In the genomic region with DNA sequence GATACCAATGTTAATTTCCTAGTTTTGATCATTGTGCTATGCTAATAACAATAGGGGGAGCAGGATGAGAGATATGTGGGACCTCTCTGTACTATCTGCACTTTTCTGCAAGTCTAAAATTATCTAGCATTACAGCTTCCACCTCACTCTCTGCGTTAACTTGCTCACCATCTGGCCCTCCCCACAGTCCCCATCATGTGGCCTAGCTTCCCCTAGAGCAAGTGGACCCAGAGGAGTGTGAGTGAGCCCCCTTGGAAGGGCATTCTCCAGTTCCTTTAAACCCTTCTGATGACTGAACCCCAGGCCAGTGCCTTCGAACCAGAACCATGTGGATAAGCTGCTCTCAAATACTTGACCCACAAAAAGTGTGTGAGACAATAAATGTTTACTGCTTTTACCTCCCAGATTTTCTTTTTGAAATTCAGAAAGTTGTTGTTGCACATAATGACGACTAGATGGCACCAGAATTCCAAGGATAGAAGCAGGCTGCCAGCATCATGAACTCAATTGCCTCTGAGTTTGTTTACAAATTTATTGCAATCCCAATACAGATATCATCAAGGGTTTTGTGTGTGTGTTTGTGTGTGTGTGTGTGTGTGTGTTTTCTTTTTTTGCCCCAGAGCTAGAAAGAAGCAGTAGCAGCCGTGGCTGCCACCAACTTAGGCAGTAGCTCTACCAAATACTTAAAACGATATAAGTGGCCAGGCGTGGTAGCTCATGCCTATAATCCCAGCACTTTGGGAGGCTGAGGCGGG, we compare ENCODE assay signal across 8 cellular contexts. TPM values are rescaled to one million over a fixed set of nuclear protein-coding genes. Genes with fewer than 3 reads are reported as not detected.
DNase-seq lines count a peak whose midpoint lies in the region; ATAC-seq, FAIRE-seq and TF ChIP-seq lines count a peak whose summit lies in the region.

No MANE protein-coding gene starts in this region.

- H3K9me3 Mint-ChIP-seq in activated CD4-positive, alpha-beta T cell treated with anti-CD3 and anti-CD28 coated beads, Interleukin-2, amount 10 ng/mL, durations not matched to agents 24 days and 14 days = no peaks in the 10 kb centered on the region

- H3K27me3 Mint-ChIP-seq in activated CD4-positive, alpha-beta T cell treated with anti-CD3 and anti-CD28 coated beads, Interleukin-2, amount 10 ng/mL, durations not matched to agents 24 days and 14 days = peaks cover 19% of the 10 kb centered on the region

- no peaks in the 10 kb centered on the region for H3K9me2 ChIP-seq in MM.1S (replicated peaks; ENCODE audit: insufficient read depth, low read length)

- H4K20me1 ChIP-seq in MM.1S (ENCODE audit: insufficient read depth, low read length) (no peaks in the 10 kb centered on the region), fibroblast of lung (ENCODE audit: control insufficient read depth, extremely low read depth, insufficient read depth, low read length) (no peaks in the 10 kb centered on the region)

- H2AFZ ChIP-seq in MM.1S (ENCODE audit: low read length) = no peak overlapping the region
- no peak overlapping the region for H2AFZ ChIP-seq in fibroblast of lung (ENCODE audit: low read length)

- TF ChIP-seq CTCF in MM.1S (IDR thresholded peaks at IDR 0.05; ENCODE audit: low read length) (peak; percentile 81), fibroblast of lung (conservative IDR thresholded peaks at IDR 0.05 in 1 of 2, IDR thresholded peaks at IDR 0.05 in 1 of 2; ENCODE audit: low read depth in 1 of 2, low read length in 2 of 2) (peak; percentile 73 to 78), pancreas (IDR thresholded peaks at IDR 0.05) (peak; percentile 23 to 62 (median 38))

- WGBS in pancreas, 2 donors = 16 to 20% methylated on average over 7 of the region's 7 CpGs

- H3K27ac ChIP-seq in MM.1S (ENCODE audit: low read length) = no peak overlapping the region
- H3K27ac ChIP-seq in SK-N-MC = no peak overlapping the region
- H3K27ac ChIP-seq in fibroblast of lung (ENCODE audit: insufficient read depth, low read length) = no peak overlapping the region
- no peak overlapping the region for H3K27ac ChIP-seq in pancreas

- H3K4me1 ChIP-seq in MM.1S (ENCODE audit: low read length) (peaks cover 24% of the 10 kb centered on the region), fibroblast of lung (ENCODE audit: control insufficient read depth, extremely low read depth, insufficient read depth, low read length) (no peaks in the 10 kb centered on the region), pancreas (no peaks in the 10 kb centered on the region)

- H3K27me3 ChIP-seq in MM.1S (replicated peaks; ENCODE audit: insufficient read depth, low read length) (no peaks in the 10 kb centered on the region), fibroblast of lung (ENCODE audit: control insufficient read depth, insufficient read depth, low read length) (peaks cover 4% of the 10 kb centered on the region), pancreas (peaks cover 0 to 7% (median 0%) of the 10 kb centered on the region in 4 donors)

- H3K36me3 Mint-ChIP-seq in activated CD4-positive, alpha-beta T cell treated with anti-CD3 and anti-CD28 coated beads, Interleukin-2, amount 10 ng/mL, durations not matched to agents 24 days and 14 days (ENCODE audit: low read depth) = no peaks in the 10 kb centered on the region

- H3K4me1 Mint-ChIP-seq in activated CD4-positive, alpha-beta T cell treated with anti-CD3 and anti-CD28 coated beads, Interleukin-2, amount 10 ng/mL, durations not matched to agents 24 days and 14 days = peaks cover 11% of the 10 kb centered on the region

- no peak overlapping the region for H3K4me3 ChIP-seq in MM.1S (ENCODE audit: low read length)
- no peak overlapping the region for H3K4me3 ChIP-seq in SK-N-MC
- no peak overlapping the region for H3K4me3 ChIP-seq in fibroblast of lung (replicated peaks in 1 of 4; ENCODE audit: control extremely low read depth in 1 of 4, insufficient read depth in 1 of 4, low read depth in 3 of 4, low read length in 4 of 4)
- H3K4me3 ChIP-seq in pancreas = no peak overlapping the region

- H3K9ac ChIP-seq in MM.1S (ENCODE audit: low read length) (no peak overlapping the region), SK-N-MC (ENCODE audit: insufficient read length) (no peak overlapping the region), fibroblast of lung (ENCODE audit: insufficient read depth, low read length) (no peak overlapping the region)

- peaks cover 83% of the 10 kb centered on the region for H3K79me2 ChIP-seq in MM.1S (ENCODE audit: low read length)
- no peaks in the 10 kb centered on the region for H3K79me2 ChIP-seq in fibroblast of lung (ENCODE audit: control insufficient read depth, insufficient read depth, low read length)

- FAIRE-seq in pancreas (lab: Jason Lieb, UNC) = peak; percentile 67

- intact Hi-C loops in activated CD4-positive, alpha-beta T cell treated with anti-CD3 and anti-CD28 coated beads, Interleukin-2, amount 10 ng/mL, durations not matched to agents 24 days and 14 days (cut with micrococcal nuclease) = loop anchor here (1.0 to 2.0 kb wide), 3 partner anchors 26 to 83 kb away; partner anchors contain the start of gene MAP3K10
- intact Hi-C loops in pancreas (cut with DNase I) = loop anchor here in 1 of 3 donors (5.0 to 10.0 kb wide), 2 partner anchors 83 to 495 kb away; no protein-coding TSS in a partner anchor

- DNase-seq in activated CD4-positive, alpha-beta T cell treated with anti-CD3 and anti-CD28 coated beads, Interleukin-2, amount 10 ng/mL, durations not matched to agents 24 days and 14 days = peak; percentile 74
- no peak for DNase-seq in activated CD4-positive, alpha-beta T cell treated with anti-CD3 and anti-CD28 coated beads for 48 hours
- DNase-seq in MM.1S (peak; percentile 65), SK-N-MC (ENCODE audit: low read depth, low spot score) (peak; percentile 45), fibroblast of lung (ENCODE audit: low read depth in 2 of 2) (peak; percentile 20 to 73), pancreas (no peak)

- H3K4me2 ChIP-seq in MM.1S (ENCODE audit: low read depth, low read length) (0 out of 2 replicates have a peak overlapping the region, but pooled peaks have one; percentile 3), fibroblast of lung (ENCODE audit: extremely low read depth, insufficient read depth, low read length) (no peak overlapping the region)

- H3F3A ChIP-seq in MM.1S (ENCODE audit: insufficient read depth, low read length) = peaks cover 38% of the 10 kb centered on the region

- ATAC-seq in pancreas (peak; percentile 43 to 79 (median 73)), GM21390 (IDR thresholded peaks at IDR 0.05; ENCODE audit: unreplicated experiment) (no peak), HG03342 (IDR thresholded peaks at IDR 0.05; ENCODE audit: unreplicated experiment) (no peak)

- H3K36me3 ChIP-seq in MM.1S (replicated peaks; ENCODE audit: insufficient read depth, low read length) = no peaks in the 10 kb centered on the region; the same call in 1 of the 2 replicates
- H3K36me3 ChIP-seq in SK-N-MC (ENCODE audit: insufficient read depth, low read length) = no peaks in the 10 kb centered on the region
- no peaks in the 10 kb centered on the region for H3K36me3 ChIP-seq in fibroblast of lung (ENCODE audit: control insufficient read depth, insufficient read depth, low read length)
- H3K36me3 ChIP-seq in pancreas = no peaks in the 10 kb centered on the region

- H3K9me3 ChIP-seq in MM.1S (replicated peaks; ENCODE audit: insufficient read depth, low read length) (no peaks in the 10 kb centered on the region), SK-N-MC (ENCODE audit: low read depth, low read length) (no peaks in the 10 kb centered on the region), fibroblast of lung (ENCODE audit: control insufficient read depth, insufficient read depth, low read depth, low read length) (no peaks in the 10 kb centered on the region), pancreas (no peaks in the 10 kb centered on the region)

- H3K4me3 Mint-ChIP-seq in activated CD4-positive, alpha-beta T cell treated with anti-CD3 and anti-CD28 coated beads, Interleukin-2, amount 10 ng/mL, durations not matched to agents 24 days and 14 days = no peak overlapping the region

- no peak overlapping the region for H3K27ac Mint-ChIP-seq in activated CD4-positive, alpha-beta T cell treated with anti-CD3 and anti-CD28 coated beads, Interleukin-2, amount 10 ng/mL, durations not matched to agents 24 days and 14 days

RNA-seq across cellular contexts. Expression of gene ZNF780A, which starts 49.0 kb away (rescaled TPM):
- total RNA-seq in activated CD4-positive, alpha-beta T cell treated with anti-CD3 and anti-CD28 coated beads, Interleukin-2, amount 10 ng/mL, durations not matched to agents 24 days and 14 days = 14.7 and 16.1 TPM in 2 replicates
- 12.8 and 17.3 TPM in 2 replicates for total RNA-seq in fibroblast of lung
- 10.2 and 14.7 TPM in 2 replicates for polyA plus RNA-seq in fibroblast of lung
- polyA plus RNA-seq in fibroblast of lung (2012) = 7.2 and 10.7 TPM in 2 replicates
- 1.9 and 11.9 TPM in 2 replicates for polyA minus RNA-seq in fibroblast of lung (ENCODE audit: low replicate concordance)
- 10 to 100 TPM in 4 of 6 donors, 1 to 10 TPM in 2; 7.4 to 19.7 (median 11.4) TPM for total RNA-seq in pancreas
- polyA plus RNA-seq in pancreas = 10 to 100 TPM; 13.5 to 15.5 TPM

RNA-seq across cellular contexts. Expression of gene MAP3K10, which starts 51.5 kb away (rescaled TPM):
- 16.6 and 17.6 TPM in 2 replicates for total RNA-seq in activated CD4-positive, alpha-beta T cell treated with anti-CD3 and anti-CD28 coated beads, Interleukin-2, amount 10 ng/mL, durations not matched to agents 24 days and 14 days
- 7.2 and 7.4 TPM in 2 replicates for total RNA-seq in fibroblast of lung
- 1.9 and 2.7 TPM in 2 replicates for polyA plus RNA-seq in fibroblast of lung
- 4.4 and 4.8 TPM in 2 replicates for polyA plus RNA-seq in fibroblast of lung (2012)
- polyA minus RNA-seq in fibroblast of lung (ENCODE audit: low replicate concordance) = 3.1 and 3.7 TPM in 2 replicates
- 10 to 100 TPM in 1 of 6 donors, 1 to 10 TPM in 5; 5.9 to 13.7 (median 7.1) TPM for total RNA-seq in pancreas
- 10 to 100 TPM; 12.4 to 32.8 TPM for polyA plus RNA-seq in pancreas

Comparison
In these comparisons a context has a peak if more than half of its experiments do, and no peak if none do; other contexts are left out.
1. DNase-seq: peak in activated CD4-positive, alpha-beta T cell treated with anti-CD3 and anti-CD28 coated beads, Interleukin-2, amount 10 ng/mL, durations not matched to agents 24 days and 14 days (single experiment), MM.1S (single experiment), SK-N-MC (single experiment) and fibroblast of lung (2 of 2); none in activated CD4-positive, alpha-beta T cell treated with anti-CD3 and anti-CD28 coated beads for 48 hours (single experiment) and pancreas (0 of 6).
2. ATAC-seq: peak in pancreas (4 of 4); none in GM21390 (single experiment) and HG03342 (single experiment).
3. Peak in every context shown above with its lines, with median percentiles within 50 percentile points of each other: CTCF ChIP-seq.